ENCODE assay signal across 15 cellular contexts in the genomic region with DNA sequence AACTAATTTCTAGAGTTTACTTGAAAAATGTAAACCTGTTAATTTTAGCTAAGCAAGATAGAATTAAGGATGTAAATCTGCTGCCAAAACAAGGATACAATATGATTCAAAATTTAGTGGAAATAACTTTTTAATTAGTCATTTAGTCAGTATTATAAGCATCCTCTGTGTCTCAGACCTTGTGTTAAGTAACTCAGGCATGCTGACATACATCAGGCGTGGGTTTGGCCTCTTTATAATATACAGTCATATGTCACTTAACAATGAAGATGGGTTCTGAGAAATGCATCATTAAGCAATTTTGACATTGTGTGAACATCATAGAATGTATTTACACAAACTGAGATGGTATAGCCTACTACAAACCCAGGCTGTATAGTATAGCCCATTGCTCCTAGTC.
A peak's percentile ranks its signal among the peaks of the same experiment; 100 is the strongest.
DNase-seq lines count a peak whose midpoint lies in the region; ATAC-seq, FAIRE-seq and TF ChIP-seq lines count a peak whose summit lies in the region.
"Had no signal": no experiment of that assay in that cellular context is flagged by ENCODE, and none has a peak within 500 bp of the region (broad histone marks: within the 10 kb centered on the region; RNA-seq: fewer than 3 reads in every experiment).

No MANE protein-coding gene starts in this region.

- TF ChIP-seq POLR2A in GM12878 (IDR thresholded peaks at IDR 0.05; ENCODE audit: low read depth, low read length), result no peak

- DNase-seq in activated CD4-positive, CD25-positive, alpha-beta regulatory T cell (lab: John Stamatoyannopoulos, UW), result no peak
- DNase-seq in HFFc6 (peak; percentile 28), GM12878 (ENCODE audit: low read depth, low spot score) (no peak), osteoblast (ENCODE audit: insufficient read length, low spot score, missing footprints) (peak; percentile 10), GF-D8 (lab: John Stamatoyannopoulos, UW) (no peak), AML-193 (lab: John Stamatoyannopoulos, UW) (no peak)
- DNase-seq: Caco-2, NCI-H187 treated with DMSO at 0.1 percent for 48 hours, SHP77 treated with DMSO at 0.1 percent for 48 hours had no signal

- no peak overlapping the region for H3K9ac ChIP-seq in GM12878 (ENCODE audit: control insufficient read depth, insufficient read depth, low read length)

- POLR2A ChIA-PET in GM12878 (lab: Charles Lee), result interaction anchor here (0.6 to 6.9 kb wide), 17 partner anchors 12 to 415 kb away, joined by 3 to 103 read pairs (median 6); a partner anchor contains a TSS

- H3K9me3 ChIP-seq in GM12878 (replicated peaks; ENCODE audit: control insufficient read depth, insufficient read depth, low read length), result no peaks in the 10 kb centered on the region; the same call in 2 of the 3 replicates
- H3K9me3 ChIP-seq in osteoblast (ENCODE audit: low read depth, low read length), result no peaks in the 10 kb centered on the region
- H3K9me3 ChIP-seq: Caco-2 had no signal

- no peaks in the 10 kb centered on the region for H4K20me1 ChIP-seq in GM12878 (ENCODE audit: control insufficient read depth, insufficient read depth)
- no peaks in the 10 kb centered on the region for H4K20me1 ChIP-seq in osteoblast (ENCODE audit: insufficient read depth, low read length)

- H2AFZ ChIP-seq in GM12878 (ENCODE audit: control insufficient read depth, low read depth, low read length), result no peak overlapping the region
- no peak overlapping the region for H2AFZ ChIP-seq in osteoblast (ENCODE audit: low read length)
- H2AFZ ChIP-seq: hepatocyte had no signal

- H3K4me1 ChIP-seq in GM12878 (ENCODE audit: control insufficient read depth, insufficient read depth, low read length) (peaks cover 61% of the 10 kb centered on the region), osteoblast (ENCODE audit: insufficient read depth, low read length) (peaks cover 45% of the 10 kb centered on the region)

- no peak overlapping the region for H3K4me3 Mint-ChIP-seq in HFFc6

- H3K36me3 ChIP-seq in GM12878 (ENCODE audit: control insufficient read depth in 2 of 2, insufficient read depth in 2 of 2, low read length in 1 of 2), result no peaks in the 10 kb centered on the region
- no peaks in the 10 kb centered on the region for H3K36me3 ChIP-seq in osteoblast (ENCODE audit: insufficient read depth, low read length)

- H3K27ac ChIP-seq in GM12878 (ENCODE audit: control insufficient read depth, insufficient read depth) (peak overlapping the region; percentile 100), osteoblast (ENCODE audit: low read depth, low read length) (no peak overlapping the region)
- H3K27ac ChIP-seq: 22Rv1 had no signal

- no peak for TF ChIP-seq CTCF in HFFc6 (IDR thresholded peaks at IDR 0.05)
- TF ChIP-seq CTCF in GM12878 (IDR thresholded peaks at IDR 0.05 in 2 of 3, conservative IDR thresholded peaks at IDR 0.05 in 1 of 3; ENCODE audit: control insufficient read depth in 2 of 3, extremely low read depth in 1 of 3, insufficient read depth in 1 of 3, low read depth in 3 of 3, low read length in 3 of 3), result no peak
- no peak for TF ChIP-seq CTCF in osteoblast (IDR thresholded peaks at IDR 0.05; ENCODE audit: extremely low read depth, low read depth, low read length)

- CTCF ChIA-PET in GM12878 (lab: Yijun Ruan, JAX), result interaction anchor here (0.7 to 10.6 kb wide), 19 partner anchors 9 to 462 kb away, joined by 3 to 143 read pairs (median 5); no protein-coding TSS in a partner anchor

- H3K36me3 Mint-ChIP-seq in HFFc6 (ENCODE audit: low read depth), result no peaks in the 10 kb centered on the region

- no peaks in the 10 kb centered on the region; the same call in 1 of the 2 replicates for H3K27me3 Mint-ChIP-seq in HFFc6 (ENCODE audit: insufficient read depth)

- H3K27me3 ChIP-seq in GM12878 (replicated peaks in 1 of 2; ENCODE audit: control insufficient read depth in 2 of 2, insufficient read depth in 2 of 2, low read length in 1 of 2), result no peaks in the 10 kb centered on the region
- H3K27me3 ChIP-seq in osteoblast (ENCODE audit: insufficient read depth, low read length), result no peaks in the 10 kb centered on the region
- H3K27me3 ChIP-seq: hepatocyte had no signal

- intact Hi-C loops in GM12878 (cut with micrococcal nuclease; ENCODE audit: unreplicated experiment), result loop anchor here (2.0 to 10.0 kb wide), 3 partner anchors 279 to 461 kb away; a partner anchor contains a TSS

- SMC1A ChIA-PET in GM12878 (lab: Charles Lee; ENCODE audit: uncharacterized antibody, unreplicated experiment), result interaction anchor here (0.8 to 13.3 kb wide), 27 partner anchors 11 to 419 kb away, joined by 3 to 251 read pairs (median 6); a partner anchor contains a TSS

- WGBS in GM12878 (ENCODE audit: insufficient coverage, insufficient replicate concordance, low lambda C conversion rate, missing lambda C conversion rate), result 95% methylated on average over 1 of the region's 1 CpG

- RAD21 ChIA-PET in GM12878 (lab: Charles Lee; ENCODE audit: unreplicated experiment), result interaction anchor here (0.6 to 12.9 kb wide), 25 partner anchors 12 to 462 kb away, joined by 3 to 208 read pairs (median 11); a partner anchor contains a TSS

- H3K4me2 ChIP-seq in GM12878 (ENCODE audit: control insufficient read depth, insufficient read depth) (no peak overlapping the region), osteoblast (ENCODE audit: insufficient read depth, low read length) (no peak overlapping the region)
- H3K4me2 ChIP-seq: hepatocyte had no signal

- BruUV-seq in GM12878 (replicated peaks; lab: Mats Ljungman, UMichigan), result no TSS peak

- H3K9me3 Mint-ChIP-seq in HFFc6, result no peaks in the 10 kb centered on the region

- H3K27ac Mint-ChIP-seq in HFFc6, result no peak overlapping the region

- ATAC-seq in activated CD4-positive, CD25-positive, alpha-beta regulatory T cell treated with anti-CD3 and anti-CD28 coated beads, Interleukin-2, amount 50 U/mL, for 24 hours, result peak; percentile 80 to 84
- ATAC-seq in GM12878 (peak; percentile 5), GM21528 (IDR thresholded peaks at IDR 0.05; ENCODE audit: low FRiP score, unreplicated experiment) (no peak)
- ATAC-seq: HCT116 had no signal

- H3K4me3 ChIP-seq in GM12878 (no peak overlapping the region), osteoblast (ENCODE audit: insufficient read depth, low read length) (no peak overlapping the region)
- H3K4me3 ChIP-seq: hepatocyte had no signal

- no peak for FAIRE-seq in GM12878 (lab: Jason Lieb, UNC)
- FAIRE-seq: endothelial cell of umbilical vein had no signal

- H3K4me1 Mint-ChIP-seq in HFFc6 (ENCODE audit: low read depth), result peaks cover 77% of the 10 kb centered on the region

- no peak for TF ChIP-seq EP300 in GM12878 (IDR thresholded peaks at IDR 0.05; ENCODE audit: borderline replicate concordance in 1 of 2, control insufficient read depth in 1 of 2, low read depth in 2 of 2, low read length in 2 of 2)

- in situ Hi-C loops in GM12878 (cut with MboI), result no loop called here

- TF ChIP-seq RAD21 in GM12878 (IDR thresholded peaks at IDR 0.05; ENCODE audit: insufficient read depth, low read depth, low read length), result no peak

- H3K79me2 ChIP-seq in GM12878 (ENCODE audit: control insufficient read depth, insufficient read depth, low read length), result peaks cover 4% of the 10 kb centered on the region
- no peaks in the 10 kb centered on the region for H3K79me2 ChIP-seq in osteoblast (ENCODE audit: insufficient read depth, low read length)
- H3K79me2 ChIP-seq: hepatocyte had no signal

TF ChIP-seq in GM12878, 131 proteins besides CTCF, POLR2A, EP300 and RAD21 (continues in another document):
- TF ChIP-seq, protein P1, sequence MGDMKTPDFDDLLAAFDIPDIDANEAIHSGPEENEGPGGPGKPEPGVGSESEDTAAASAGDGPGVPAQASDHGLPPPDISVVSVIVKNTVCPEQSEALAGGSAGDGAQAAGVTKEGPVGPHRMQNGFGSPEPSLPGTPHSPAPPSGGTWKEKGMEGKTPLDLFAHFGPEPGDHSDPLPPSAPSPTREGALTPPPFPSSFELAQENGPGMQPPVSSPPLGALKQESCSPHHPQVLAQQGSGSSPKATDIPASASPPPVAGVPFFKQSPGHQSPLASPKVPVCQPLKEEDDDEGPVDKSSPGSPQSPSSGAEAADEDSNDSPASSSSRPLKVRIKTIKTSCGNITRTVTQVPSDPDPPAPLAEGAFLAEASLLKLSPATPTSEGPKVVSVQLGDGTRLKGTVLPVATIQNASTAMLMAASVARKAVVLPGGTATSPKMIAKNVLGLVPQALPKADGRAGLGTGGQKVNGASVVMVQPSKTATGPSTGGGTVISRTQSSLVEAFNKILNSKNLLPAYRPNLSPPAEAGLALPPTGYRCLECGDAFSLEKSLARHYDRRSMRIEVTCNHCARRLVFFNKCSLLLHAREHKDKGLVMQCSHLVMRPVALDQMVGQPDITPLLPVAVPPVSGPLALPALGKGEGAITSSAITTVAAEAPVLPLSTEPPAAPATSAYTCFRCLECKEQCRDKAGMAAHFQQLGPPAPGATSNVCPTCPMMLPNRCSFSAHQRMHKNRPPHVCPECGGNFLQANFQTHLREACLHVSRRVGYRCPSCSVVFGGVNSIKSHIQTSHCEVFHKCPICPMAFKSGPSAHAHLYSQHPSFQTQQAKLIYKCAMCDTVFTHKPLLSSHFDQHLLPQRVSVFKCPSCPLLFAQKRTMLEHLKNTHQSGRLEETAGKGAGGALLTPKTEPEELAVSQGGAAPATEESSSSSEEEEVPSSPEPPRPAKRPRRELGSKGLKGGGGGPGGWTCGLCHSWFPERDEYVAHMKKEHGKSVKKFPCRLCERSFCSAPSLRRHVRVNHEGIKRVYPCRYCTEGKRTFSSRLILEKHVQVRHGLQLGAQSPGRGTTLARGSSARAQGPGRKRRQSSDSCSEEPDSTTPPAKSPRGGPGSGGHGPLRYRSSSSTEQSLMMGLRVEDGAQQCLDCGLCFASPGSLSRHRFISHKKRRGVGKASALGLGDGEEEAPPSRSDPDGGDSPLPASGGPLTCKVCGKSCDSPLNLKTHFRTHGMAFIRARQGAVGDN (IDR thresholded peaks at IDR 0.05), result 0 out of 2 replicates have a peak, but pooled peaks have one; percentile 41
- TF ChIP-seq SMARCA5 (IDR thresholded peaks at IDR 0.05), result 0 out of 2 replicates have a peak, but pooled peaks have one; percentile 37
- TF ChIP-seq, protein P2, sequence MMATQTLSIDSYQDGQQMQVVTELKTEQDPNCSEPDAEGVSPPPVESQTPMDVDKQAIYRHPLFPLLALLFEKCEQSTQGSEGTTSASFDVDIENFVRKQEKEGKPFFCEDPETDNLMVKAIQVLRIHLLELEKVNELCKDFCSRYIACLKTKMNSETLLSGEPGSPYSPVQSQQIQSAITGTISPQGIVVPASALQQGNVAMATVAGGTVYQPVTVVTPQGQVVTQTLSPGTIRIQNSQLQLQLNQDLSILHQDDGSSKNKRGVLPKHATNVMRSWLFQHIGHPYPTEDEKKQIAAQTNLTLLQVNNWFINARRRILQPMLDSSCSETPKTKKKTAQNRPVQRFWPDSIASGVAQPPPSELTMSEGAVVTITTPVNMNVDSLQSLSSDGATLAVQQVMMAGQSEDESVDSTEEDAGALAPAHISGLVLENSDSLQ (IDR thresholded peaks at IDR 0.05), result 0 out of 2 replicates have a peak, but pooled peaks have one; percentile 22
- no peak for TF ChIP-seq SUZ12 (IDR thresholded peaks at IDR 0.05; ENCODE audit: unreplicated experiment)

Comparison
In these comparisons a context has a peak if more than half of its experiments do, and no peak if none do; other contexts are left out.
1. DNase-seq: peak in HFFc6 (single experiment) and osteoblast (single experiment); none in activated CD4-positive, CD25-positive, alpha-beta regulatory T cell (0 of 4), GM12878 (single experiment), GF-D8 (single experiment) and AML-193 (0 of 2).